8 cellular contexts compared by ENCODE assay signal in the genomic region with DNA sequence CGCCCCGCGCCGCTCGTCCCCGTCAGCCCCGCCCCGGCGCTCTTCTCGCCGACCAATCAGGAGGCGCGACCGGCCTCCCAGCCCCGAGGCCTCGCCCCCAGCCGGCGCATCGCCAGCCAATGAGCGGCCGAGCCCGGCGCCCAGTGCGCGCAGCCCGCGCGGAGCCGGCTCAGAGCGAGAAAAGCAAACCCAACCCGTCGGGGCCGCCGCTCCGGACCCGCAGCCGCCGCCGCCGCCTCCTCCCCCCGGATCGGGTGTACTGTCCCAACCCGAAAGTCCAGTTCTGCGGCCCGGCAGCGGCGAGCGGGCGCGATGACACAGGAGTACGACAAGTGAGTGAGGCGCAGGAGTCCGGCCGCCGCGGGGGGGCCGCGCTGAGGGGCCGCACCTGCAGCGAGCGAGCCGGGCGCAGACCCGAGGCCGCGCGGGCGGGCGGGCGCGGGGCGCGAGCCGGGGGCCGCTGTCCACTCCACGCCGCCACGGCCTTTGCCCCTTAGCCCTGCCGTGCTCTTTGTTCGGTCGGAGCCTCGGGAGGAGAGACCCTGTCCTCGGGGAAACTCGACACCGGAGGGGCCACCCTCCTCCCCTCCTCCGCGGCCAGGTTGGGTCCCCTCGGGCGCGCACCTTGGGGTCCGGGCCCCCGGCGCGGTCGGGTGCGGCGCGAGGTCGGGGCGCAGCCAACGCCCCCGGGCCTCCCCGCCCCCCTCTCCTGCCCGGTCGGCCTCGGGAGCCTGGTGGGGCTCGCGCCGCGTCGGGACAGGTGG. TPM values are rescaled to one million over a fixed set of nuclear protein-coding genes. Genes with fewer than 3 reads are reported as not detected.
A peak's percentile ranks its signal among the peaks of the same experiment; 100 is the strongest.
DNase-seq lines count a peak whose midpoint lies in the region; TF ChIP-seq lines count a peak whose summit lies in the region.

A gene with protein sequence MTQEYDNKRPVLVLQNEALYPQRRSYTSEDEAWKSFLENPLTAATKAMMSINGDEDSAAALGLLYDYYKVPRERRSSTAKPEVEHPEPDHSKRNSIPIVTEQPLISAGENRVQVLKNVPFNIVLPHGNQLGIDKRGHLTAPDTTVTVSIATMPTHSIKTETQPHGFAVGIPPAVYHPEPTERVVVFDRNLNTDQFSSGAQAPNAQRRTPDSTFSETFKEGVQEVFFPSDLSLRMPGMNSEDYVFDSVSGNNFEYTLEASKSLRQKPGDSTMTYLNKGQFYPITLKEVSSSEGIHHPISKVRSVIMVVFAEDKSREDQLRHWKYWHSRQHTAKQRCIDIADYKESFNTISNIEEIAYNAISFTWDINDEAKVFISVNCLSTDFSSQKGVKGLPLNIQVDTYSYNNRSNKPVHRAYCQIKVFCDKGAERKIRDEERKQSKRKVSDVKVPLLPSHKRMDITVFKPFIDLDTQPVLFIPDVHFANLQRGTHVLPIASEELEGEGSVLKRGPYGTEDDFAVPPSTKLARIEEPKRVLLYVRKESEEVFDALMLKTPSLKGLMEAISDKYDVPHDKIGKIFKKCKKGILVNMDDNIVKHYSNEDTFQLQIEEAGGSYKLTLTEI (plus strand): TSS at position 172 of the 764 bp plus-strand sequence. CDS start 141 bp downstream, at position 313.

- no peaks in the 10 kb centered on the region for H3K9me3 Mint-ChIP-seq in stimulated activated naive CD8-positive, alpha-beta T cell treated with anti-CD3 and anti-CD28 coated beads, Interleukin-15, Interleukin-2, amounts not matched to agents 100 ng/mL and 50 ng/mL, for 24 hours

- H3K27ac ChIP-seq in neural cell (ENCODE audit: low read length): peak within 1 kb of the TSS; percentile 39

- H3K9me2 ChIP-seq in neural cell (ENCODE audit: insufficient read depth, low read length): no peaks in the 10 kb centered on the region

- peak within 1 kb of the TSS; percentile 77 for H3K4me3 Mint-ChIP-seq in stimulated activated naive CD8-positive, alpha-beta T cell treated with anti-CD3 and anti-CD28 coated beads, Interleukin-15, Interleukin-2, amounts not matched to agents 100 ng/mL and 50 ng/mL, for 24 hours

- H3K9me3 ChIP-seq in MG63 (no peaks in the 10 kb centered on the region), neural cell (ENCODE audit: low read length) (no peaks in the 10 kb centered on the region)

- TF ChIP-seq EP300 in neural cell (conservative IDR thresholded peaks at IDR 0.05; ENCODE audit: poor library complexity, severe bottlenecking): peak; percentile 19

- no peaks in the 10 kb centered on the region for H4K20me1 ChIP-seq in neural cell (ENCODE audit: insufficient read depth)

- DNase-seq in EH (ENCODE audit: low read depth): peak; percentile 90
- peak; percentile 88 for DNase-seq in HCEC 1CT
- peak; percentile 87 for DNase-seq in MG63
- peak; percentile 88 for DNase-seq in SHP77 treated with DMSO at 0.1 percent for 48 hours (lab: John Stamatoyannopoulos, UW)
- DNase-seq in activated gamma-delta T cell (lab: John Stamatoyannopoulos, UW): peak; percentile 90
- DNase-seq in foreskin fibroblast: peak; percentile 90 to 98

- peaks cover 7% of the 10 kb centered on the region for H3K4me1 Mint-ChIP-seq in stimulated activated naive CD8-positive, alpha-beta T cell treated with anti-CD3 and anti-CD28 coated beads, Interleukin-15, Interleukin-2, amounts not matched to agents 100 ng/mL and 50 ng/mL, for 24 hours (ENCODE audit: low read depth)

- H3K79me2 ChIP-seq in neural cell (replicated peaks; ENCODE audit: insufficient read depth, low read length): no peaks in the 10 kb centered on the region

- TF ChIP-seq RAD21 in neural cell (conservative IDR thresholded peaks at IDR 0.05): no peak

- no peak for TF ChIP-seq CTCF in foreskin fibroblast (IDR thresholded peaks at IDR 0.05; ENCODE audit: low read depth, low read length)
- no peak for TF ChIP-seq CTCF in neural cell (IDR thresholded peaks at IDR 0.05; ENCODE audit: poor library complexity, severe bottlenecking)

- H3K27me3 ChIP-seq in MG63: 0 out of 2 replicates have a peak, but pooled peaks cover 2% of the 10 kb centered on the region
- peaks cover 11% of the 10 kb centered on the region for H3K27me3 ChIP-seq in neural cell (ENCODE audit: insufficient read depth, low read depth, low read length)

- peak within 1 kb of the TSS; percentile 66 for H3K9ac ChIP-seq in neural cell (ENCODE audit: low read length)

- H3F3A ChIP-seq in neural cell (ENCODE audit: insufficient read depth, low read length, poor library complexity, severe bottlenecking): no peaks in the 10 kb centered on the region

- H3K36me3 ChIP-seq in MG63 (no peaks in the 10 kb centered on the region), neural cell (ENCODE audit: insufficient read depth, low read length) (peaks cover 4% of the 10 kb centered on the region)

- H3K27ac Mint-ChIP-seq in stimulated activated naive CD8-positive, alpha-beta T cell treated with anti-CD3 and anti-CD28 coated beads, Interleukin-15, Interleukin-2, amounts not matched to agents 100 ng/mL and 50 ng/mL, for 24 hours: peak within 1 kb of the TSS; percentile 32

- H3K4me3 ChIP-seq in MG63 (peak within 1 kb of the TSS; percentile 66), foreskin fibroblast (ENCODE audit: low read depth in 1 of 2, low read length in 2 of 2) (peak within 1 kb of the TSS; percentile 59 to 62), neural cell (ENCODE audit: low read length) (peak within 1 kb of the TSS; percentile 68)

- H3K4me2 ChIP-seq in neural cell (ENCODE audit: low read length): peak within 1 kb of the TSS; percentile 62

- no peak within 1 kb of the TSS for H2AFZ ChIP-seq in neural cell (ENCODE audit: low read depth, low read length)

- peaks cover 55% of the 10 kb centered on the region for H3K27me3 Mint-ChIP-seq in stimulated activated naive CD8-positive, alpha-beta T cell treated with anti-CD3 and anti-CD28 coated beads, Interleukin-15, Interleukin-2, amounts not matched to agents 100 ng/mL and 50 ng/mL, for 24 hours

- no peaks in the 10 kb centered on the region for H3K36me3 Mint-ChIP-seq in stimulated activated naive CD8-positive, alpha-beta T cell treated with anti-CD3 and anti-CD28 coated beads, Interleukin-15, Interleukin-2, amounts not matched to agents 100 ng/mL and 50 ng/mL, for 24 hours (ENCODE audit: low read depth)

TF ChIP-seq in neural cell, 6 proteins besides CTCF, POLR2A, EP300 and RAD21:
- TF ChIP-seq MXI1 (conservative IDR thresholded peaks at IDR 0.05; ENCODE audit: poor library complexity, severe bottlenecking) (peak; percentile 47), EZH2 (IDR thresholded peaks at IDR 0.05; ENCODE audit: borderline replicate concordance, insufficient read depth, low read length, poor library complexity, severe bottlenecking) (no peak), TAF1 (IDR thresholded peaks at IDR 0.05; ENCODE audit: low read depth) (peak; percentile 55), POLR2AphosphoS5 (IDR thresholded peaks at IDR 0.05) (peak; percentile 78), SMC3 (conservative IDR thresholded peaks at IDR 0.05; ENCODE audit: poor library complexity) (no peak)
- TF ChIP-seq, protein P1, sequence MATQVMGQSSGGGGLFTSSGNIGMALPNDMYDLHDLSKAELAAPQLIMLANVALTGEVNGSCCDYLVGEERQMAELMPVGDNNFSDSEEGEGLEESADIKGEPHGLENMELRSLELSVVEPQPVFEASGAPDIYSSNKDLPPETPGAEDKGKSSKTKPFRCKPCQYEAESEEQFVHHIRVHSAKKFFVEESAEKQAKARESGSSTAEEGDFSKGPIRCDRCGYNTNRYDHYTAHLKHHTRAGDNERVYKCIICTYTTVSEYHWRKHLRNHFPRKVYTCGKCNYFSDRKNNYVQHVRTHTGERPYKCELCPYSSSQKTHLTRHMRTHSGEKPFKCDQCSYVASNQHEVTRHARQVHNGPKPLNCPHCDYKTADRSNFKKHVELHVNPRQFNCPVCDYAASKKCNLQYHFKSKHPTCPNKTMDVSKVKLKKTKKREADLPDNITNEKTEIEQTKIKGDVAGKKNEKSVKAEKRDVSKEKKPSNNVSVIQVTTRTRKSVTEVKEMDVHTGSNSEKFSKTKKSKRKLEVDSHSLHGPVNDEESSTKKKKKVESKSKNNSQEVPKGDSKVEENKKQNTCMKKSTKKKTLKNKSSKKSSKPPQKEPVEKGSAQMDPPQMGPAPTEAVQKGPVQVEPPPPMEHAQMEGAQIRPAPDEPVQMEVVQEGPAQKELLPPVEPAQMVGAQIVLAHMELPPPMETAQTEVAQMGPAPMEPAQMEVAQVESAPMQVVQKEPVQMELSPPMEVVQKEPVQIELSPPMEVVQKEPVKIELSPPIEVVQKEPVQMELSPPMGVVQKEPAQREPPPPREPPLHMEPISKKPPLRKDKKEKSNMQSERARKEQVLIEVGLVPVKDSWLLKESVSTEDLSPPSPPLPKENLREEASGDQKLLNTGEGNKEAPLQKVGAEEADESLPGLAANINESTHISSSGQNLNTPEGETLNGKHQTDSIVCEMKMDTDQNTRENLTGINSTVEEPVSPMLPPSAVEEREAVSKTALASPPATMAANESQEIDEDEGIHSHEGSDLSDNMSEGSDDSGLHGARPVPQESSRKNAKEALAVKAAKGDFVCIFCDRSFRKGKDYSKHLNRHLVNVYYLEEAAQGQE (IDR thresholded peaks at IDR 0.05; ENCODE audit: borderline replicate concordance): no peak

RNA-seq across cellular contexts. Expression of the gene that starts here (rescaled TPM):
- 0.46 TPM in 1 of 2 replicates, not detected in the other for total RNA-seq in MG63 (2014; rRNA removed; shearing (Covaris generic); ENCODE audit: low replicate concordance)
- 25.4 and 26.3 TPM in 2 replicates for polyA plus RNA-seq in neural cell
- 17.0 and 21.9 TPM in 2 replicates for polyA minus RNA-seq in neural cell

Comparison
In these comparisons a context has a peak if more than half of its experiments do, and no peak if none do; other contexts are left out.
1. Peak in every context shown above with its lines: DNase-seq, H3K4me3 ChIP-seq and H3K27ac ChIP-seq.
2. Peak in DNase-seq and H3K4me3 ChIP-seq in MG63; RNA of the gene not detected or under 1 TPM.